ENCODE assay signal across 8 cellular contexts in the genomic region with DNA sequence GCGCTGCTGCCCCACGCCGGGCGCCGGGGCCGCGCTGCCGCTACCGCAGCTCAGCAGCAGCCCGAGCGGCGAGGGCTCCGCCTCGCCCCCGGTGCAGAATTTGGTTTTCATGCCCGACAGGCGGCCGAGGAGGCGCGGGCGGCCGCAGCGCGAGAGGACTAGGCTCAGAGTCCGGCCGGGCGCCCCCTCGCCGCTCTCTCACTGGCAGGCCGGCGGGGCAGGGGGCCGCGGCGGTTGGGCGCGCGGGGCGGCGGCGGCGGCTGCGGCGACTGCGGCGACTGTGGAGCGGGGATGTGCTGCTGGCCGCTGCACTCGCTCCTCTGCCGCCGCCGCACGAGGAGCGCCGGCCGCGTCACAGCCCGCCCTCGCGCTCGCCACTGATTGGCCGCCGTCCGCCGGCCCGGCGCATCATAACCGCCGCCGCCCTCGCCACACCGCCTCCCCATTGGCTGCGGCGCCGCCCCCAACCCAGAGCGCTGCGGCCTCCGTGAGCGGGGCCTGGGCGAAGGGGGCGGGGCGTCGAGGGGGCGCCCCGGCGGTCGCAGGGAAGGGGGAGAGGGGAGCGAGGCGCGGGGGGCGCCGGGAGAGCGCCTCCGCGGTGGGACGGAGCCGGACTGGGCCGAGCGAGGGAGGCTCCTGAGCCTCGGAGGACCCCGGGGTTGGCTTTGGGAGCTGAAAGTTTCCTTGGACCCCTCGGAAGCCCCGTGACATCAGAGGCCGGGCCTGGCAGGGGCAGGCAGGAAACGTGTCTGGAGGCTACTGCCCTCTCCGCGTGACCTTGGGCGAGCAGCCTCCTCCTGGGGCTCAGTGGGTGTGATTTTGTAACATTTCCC. TPM values are rescaled to one million over a fixed set of nuclear protein-coding genes. Genes with fewer than 3 reads are reported as not detected.
DNase-seq lines count a peak whose midpoint lies in the region; ATAC-seq and TF ChIP-seq lines count a peak whose summit lies in the region.

Gene CHKA, minus strand, starts transcription at position 322 of the 833 bp plus-strand sequence. Its CDS starts 211 bp downstream, at position 111.

- peak within 1 kb of the TSS; percentile 95 for H2AFZ ChIP-seq in neuron (ENCODE audit: low read depth, low read length)

- peaks cover 37% of the 10 kb centered on the region for H3K4me1 ChIP-seq in HAP-1
- H3K4me1 ChIP-seq in SJSA1 (replicated peaks) = peaks cover 44% of the 10 kb centered on the region
- H3K4me1 ChIP-seq in foreskin keratinocyte = no peaks in the 10 kb centered on the region
- H3K4me1 ChIP-seq in neuron (ENCODE audit: insufficient read depth, low read length) = peaks cover 21% of the 10 kb centered on the region

- H3K36me3 ChIP-seq in HAP-1 (replicated peaks) (no peaks in the 10 kb centered on the region; the same call in 1 of the 2 replicates), MG63 (no peaks in the 10 kb centered on the region), SJSA1 (peaks cover 35% of the 10 kb centered on the region), neuron (ENCODE audit: insufficient read depth, low read length) (no peaks in the 10 kb centered on the region)

- DNase-seq in GF-D8 (lab: John Stamatoyannopoulos, UW) (peak; percentile 78), HAP-1 (ENCODE audit: low spot score in 2 of 2) (peak; percentile 88 to 95), MG63 (peak; percentile 93), SJSA1 (ENCODE audit: low read depth in 1 of 2, low spot score in 2 of 2) (peak; percentile 95 to 97), foreskin keratinocyte (peak; percentile 37 to 47), stromal cell of bone marrow (ENCODE audit: low read depth) (peak; percentile 81)
- peak; percentile 47 to 78 (median 56) for DNase-seq in activated naive CD4-positive, alpha-beta T cell (lab: John Stamatoyannopoulos, UW)

- no peak for TF ChIP-seq CTCF in foreskin keratinocyte (conservative IDR thresholded peaks at IDR 0.05)

- H3K9me3 ChIP-seq in HAP-1 = no peaks in the 10 kb centered on the region
- H3K9me3 ChIP-seq in MG63 = no peaks in the 10 kb centered on the region
- H3K9me3 ChIP-seq in SJSA1 (replicated peaks) = peaks cover 3% of the 10 kb centered on the region; the same call in 1 of the 2 replicates
- no peaks in the 10 kb centered on the region for H3K9me3 ChIP-seq in neuron (ENCODE audit: low read length)

- H3K27me3 ChIP-seq in HAP-1 (ENCODE audit: low read depth) = no peaks in the 10 kb centered on the region
- H3K27me3 ChIP-seq in MG63 = no peaks in the 10 kb centered on the region
- no peaks in the 10 kb centered on the region for H3K27me3 ChIP-seq in SJSA1 (replicated peaks)
- H3K27me3 ChIP-seq in foreskin keratinocyte = no peaks in the 10 kb centered on the region
- H3K27me3 ChIP-seq in neuron (ENCODE audit: insufficient read depth, low read length) = no peaks in the 10 kb centered on the region

- H3K27ac ChIP-seq in SJSA1 = peak within 1 kb of the TSS; percentile 94
- H3K27ac ChIP-seq in foreskin keratinocyte = peak within 1 kb of the TSS; percentile 37

- in situ Hi-C loops in HAP-1 (cut with MboI; ENCODE audit: low sequenced_read_pairs) = no loop called here

- peak; percentile 92 for ATAC-seq in foreskin keratinocyte

- peak within 1 kb of the TSS; percentile 38 for H3K4me3 ChIP-seq in HAP-1
- peak within 1 kb of the TSS; percentile 58 for H3K4me3 ChIP-seq in MG63
- peak within 1 kb of the TSS; percentile 99 for H3K4me3 ChIP-seq in SJSA1
- H3K4me3 ChIP-seq in neuron (ENCODE audit: low read length) = peak within 1 kb of the TSS; percentile 93

RNA-seq across cellular contexts. Expression of gene CHKA, which starts in this region (rescaled TPM):
- 6.8 and 12.9 TPM in 2 replicates for total RNA-seq in MG63 (2014; rRNA removed; shearing (Covaris generic); ENCODE audit: low replicate concordance)
- 28.5 and 36.1 TPM in 2 replicates for total RNA-seq in SJSA1 (2014; rRNA removed; shearing (Covaris generic))
- 3.8 and 5.4 TPM in 2 replicates for total RNA-seq in foreskin keratinocyte
- 3.4 and 4.3 TPM in 2 replicates for polyA plus RNA-seq in foreskin keratinocyte

Comparison
In these comparisons a context has a peak if more than half of its experiments do, and no peak if none do; other contexts are left out.
1. Peak in every context shown above with its lines: DNase-seq, ATAC-seq, H3K4me3 ChIP-seq and H3K27ac ChIP-seq.
2. DNase-seq: peak in every context shown above with its lines; median percentile 96 in SJSA1; 93 in MG63; 92 in HAP-1; 81 in stromal cell of bone marrow; 78 in GF-D8; 56 in activated naive CD4-positive, alpha-beta T cell; 42 in foreskin keratinocyte.
3. H3K4me3 ChIP-seq: peak in every context shown above with its lines; median percentile 99 in SJSA1; 93 in neuron; 58 in MG63; 38 in HAP-1.